ENCODE assay signal across 9 cellular contexts in genomic region chr4:79743014-79743413, GRCh38.
"Had no signal": no experiment of that assay in that cellular context is flagged by ENCODE, and none has a peak within 500 bp of the region (broad histone marks: within the 10 kb centered on the region; RNA-seq: fewer than 3 reads in every experiment).

No MANE protein-coding gene starts in this region.

- ATAC-seq: GM23338, HCT116 had no signal

- DNase-seq: GM23248, GOT3, H7, H9, HCEC 1CT, HFFc6 had no signal

- H3K9me3 ChIP-seq: HAP-1 had no signal

- H3K27ac ChIP-seq: GM23248 had no signal

- H3K4me1 ChIP-seq: HAP-1 had no signal

- H3K36me3 ChIP-seq: HAP-1 had no signal

- H3K4me3 ChIP-seq: GM23248, GM23338, HAP-1 had no signal
